In genomic region chr14:100603341-100604125, GRCh38 we compare ENCODE assay signal across 2 cellular contexts.
TF ChIP-seq lines count a peak whose summit lies in the region.

No MANE protein-coding gene starts in this region.

TF ChIP-seq in HepG2, 621 proteins besides CTCF, POLR2A, EP300 and RAD21:
- TF ChIP-seq ZBTB42 (CRISPR knock-in tag; IDR thresholded peaks at IDR 0.05) (no peak), U2AF1 (optimal IDR thresholded peaks at IDR 0.05; ENCODE audit: low read depth, low read length) (no peak), ZNF83 (CRISPR knock-in tag; IDR thresholded peaks at IDR 0.05; ENCODE audit: borderline replicate concordance) (no peak), ATF5 (CRISPR knock-in tag; IDR thresholded peaks at IDR 0.05; ENCODE audit: low read depth) (no peak), ZNF549 (CRISPR knock-in tag; IDR thresholded peaks at IDR 0.05) (no peak), ZNF660 (CRISPR knock-in tag; IDR thresholded peaks at IDR 0.05; ENCODE audit: borderline replicate concordance, low read depth) (no peak), ZNF605 (CRISPR knock-in tag; IDR thresholded peaks at IDR 0.05) (no peak), SP2 (CRISPR knock-in tag; IDR thresholded peaks at IDR 0.05) (no peak), MED13 (CRISPR knock-in tag; IDR thresholded peaks at IDR 0.05) (no peak), GTF3A (CRISPR knock-in tag; conservative IDR thresholded peaks at IDR 0.05) (no peak), ZNF232 (CRISPR knock-in tag; IDR thresholded peaks at IDR 0.05; ENCODE audit: borderline replicate concordance) (no peak)

TF ChIP-seq in WTC11, 78 proteins besides CTCF, POLR2A, EP300 and RAD21:
- TF ChIP-seq TEAD1 (CRISPR knock-in tag; IDR thresholded peaks at IDR 0.05) = no peak
- TF ChIP-seq FOXK1 (CRISPR knock-in tag; IDR thresholded peaks at IDR 0.05) = no peak
- TF ChIP-seq HMGA2 (CRISPR knock-in tag; IDR thresholded peaks at IDR 0.05) = no peak
- TF ChIP-seq, protein P1, sequence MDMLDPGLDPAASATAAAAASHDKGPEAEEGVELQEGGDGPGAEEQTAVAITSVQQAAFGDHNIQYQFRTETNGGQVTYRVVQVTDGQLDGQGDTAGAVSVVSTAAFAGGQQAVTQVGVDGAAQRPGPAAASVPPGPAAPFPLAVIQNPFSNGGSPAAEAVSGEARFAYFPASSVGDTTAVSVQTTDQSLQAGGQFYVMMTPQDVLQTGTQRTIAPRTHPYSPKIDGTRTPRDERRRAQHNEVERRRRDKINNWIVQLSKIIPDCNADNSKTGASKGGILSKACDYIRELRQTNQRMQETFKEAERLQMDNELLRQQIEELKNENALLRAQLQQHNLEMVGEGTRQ (CRISPR knock-in tag; IDR thresholded peaks at IDR 0.05) = no peak
- no peak for TF ChIP-seq ZNF263 (CRISPR knock-in tag; IDR thresholded peaks at IDR 0.05; ENCODE audit: low read depth)
- no peak for TF ChIP-seq TEAD4 (CRISPR knock-in tag; IDR thresholded peaks at IDR 0.05)
- TF ChIP-seq ZNF138 (CRISPR knock-in tag; conservative IDR thresholded peaks at IDR 0.05) = no peak
- TF ChIP-seq ATF6 (CRISPR knock-in tag; IDR thresholded peaks at IDR 0.05) = no peak
- no peak for TF ChIP-seq PRRX2 (CRISPR knock-in tag; IDR thresholded peaks at IDR 0.05)
- TF ChIP-seq, protein P2, sequence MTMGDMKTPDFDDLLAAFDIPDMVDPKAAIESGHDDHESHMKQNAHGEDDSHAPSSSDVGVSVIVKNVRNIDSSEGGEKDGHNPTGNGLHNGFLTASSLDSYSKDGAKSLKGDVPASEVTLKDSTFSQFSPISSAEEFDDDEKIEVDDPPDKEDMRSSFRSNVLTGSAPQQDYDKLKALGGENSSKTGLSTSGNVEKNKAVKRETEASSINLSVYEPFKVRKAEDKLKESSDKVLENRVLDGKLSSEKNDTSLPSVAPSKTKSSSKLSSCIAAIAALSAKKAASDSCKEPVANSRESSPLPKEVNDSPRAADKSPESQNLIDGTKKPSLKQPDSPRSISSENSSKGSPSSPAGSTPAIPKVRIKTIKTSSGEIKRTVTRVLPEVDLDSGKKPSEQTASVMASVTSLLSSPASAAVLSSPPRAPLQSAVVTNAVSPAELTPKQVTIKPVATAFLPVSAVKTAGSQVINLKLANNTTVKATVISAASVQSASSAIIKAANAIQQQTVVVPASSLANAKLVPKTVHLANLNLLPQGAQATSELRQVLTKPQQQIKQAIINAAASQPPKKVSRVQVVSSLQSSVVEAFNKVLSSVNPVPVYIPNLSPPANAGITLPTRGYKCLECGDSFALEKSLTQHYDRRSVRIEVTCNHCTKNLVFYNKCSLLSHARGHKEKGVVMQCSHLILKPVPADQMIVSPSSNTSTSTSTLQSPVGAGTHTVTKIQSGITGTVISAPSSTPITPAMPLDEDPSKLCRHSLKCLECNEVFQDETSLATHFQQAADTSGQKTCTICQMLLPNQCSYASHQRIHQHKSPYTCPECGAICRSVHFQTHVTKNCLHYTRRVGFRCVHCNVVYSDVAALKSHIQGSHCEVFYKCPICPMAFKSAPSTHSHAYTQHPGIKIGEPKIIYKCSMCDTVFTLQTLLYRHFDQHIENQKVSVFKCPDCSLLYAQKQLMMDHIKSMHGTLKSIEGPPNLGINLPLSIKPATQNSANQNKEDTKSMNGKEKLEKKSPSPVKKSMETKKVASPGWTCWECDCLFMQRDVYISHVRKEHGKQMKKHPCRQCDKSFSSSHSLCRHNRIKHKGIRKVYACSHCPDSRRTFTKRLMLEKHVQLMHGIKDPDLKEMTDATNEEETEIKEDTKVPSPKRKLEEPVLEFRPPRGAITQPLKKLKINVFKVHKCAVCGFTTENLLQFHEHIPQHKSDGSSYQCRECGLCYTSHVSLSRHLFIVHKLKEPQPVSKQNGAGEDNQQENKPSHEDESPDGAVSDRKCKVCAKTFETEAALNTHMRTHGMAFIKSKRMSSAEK (CRISPR knock-in tag; IDR thresholded peaks at IDR 0.05; ENCODE audit: borderline replicate concordance) = no peak
- no peak for TF ChIP-seq GABPB1 (CRISPR knock-in tag; IDR thresholded peaks at IDR 0.05)
- no peak for TF ChIP-seq JAZF1 (CRISPR knock-in tag; IDR thresholded peaks at IDR 0.05)
- TF ChIP-seq AFF4 (CRISPR knock-in tag; IDR thresholded peaks at IDR 0.05; ENCODE audit: borderline replicate concordance) = no peak
- TF ChIP-seq, protein P3, sequence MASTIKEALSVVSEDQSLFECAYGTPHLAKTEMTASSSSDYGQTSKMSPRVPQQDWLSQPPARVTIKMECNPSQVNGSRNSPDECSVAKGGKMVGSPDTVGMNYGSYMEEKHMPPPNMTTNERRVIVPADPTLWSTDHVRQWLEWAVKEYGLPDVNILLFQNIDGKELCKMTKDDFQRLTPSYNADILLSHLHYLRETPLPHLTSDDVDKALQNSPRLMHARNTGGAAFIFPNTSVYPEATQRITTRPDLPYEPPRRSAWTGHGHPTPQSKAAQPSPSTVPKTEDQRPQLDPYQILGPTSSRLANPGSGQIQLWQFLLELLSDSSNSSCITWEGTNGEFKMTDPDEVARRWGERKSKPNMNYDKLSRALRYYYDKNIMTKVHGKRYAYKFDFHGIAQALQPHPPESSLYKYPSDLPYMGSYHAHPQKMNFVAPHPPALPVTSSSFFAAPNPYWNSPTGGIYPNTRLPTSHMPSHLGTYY (CRISPR knock-in tag; IDR thresholded peaks at IDR 0.05) = no peak
- TF ChIP-seq OVOL2 (CRISPR knock-in tag; IDR thresholded peaks at IDR 0.05; ENCODE audit: borderline replicate concordance) = no peak
- TF ChIP-seq, protein P4, sequence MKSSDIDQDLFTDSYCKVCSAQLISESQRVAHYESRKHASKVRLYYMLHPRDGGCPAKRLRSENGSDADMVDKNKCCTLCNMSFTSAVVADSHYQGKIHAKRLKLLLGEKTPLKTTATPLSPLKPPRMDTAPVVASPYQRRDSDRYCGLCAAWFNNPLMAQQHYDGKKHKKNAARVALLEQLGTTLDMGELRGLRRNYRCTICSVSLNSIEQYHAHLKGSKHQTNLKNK (CRISPR knock-in tag; IDR thresholded peaks at IDR 0.05) = no peak
- TF ChIP-seq ZNF425 (CRISPR knock-in tag; conservative IDR thresholded peaks at IDR 0.05) = no peak
- TF ChIP-seq, protein P5, sequence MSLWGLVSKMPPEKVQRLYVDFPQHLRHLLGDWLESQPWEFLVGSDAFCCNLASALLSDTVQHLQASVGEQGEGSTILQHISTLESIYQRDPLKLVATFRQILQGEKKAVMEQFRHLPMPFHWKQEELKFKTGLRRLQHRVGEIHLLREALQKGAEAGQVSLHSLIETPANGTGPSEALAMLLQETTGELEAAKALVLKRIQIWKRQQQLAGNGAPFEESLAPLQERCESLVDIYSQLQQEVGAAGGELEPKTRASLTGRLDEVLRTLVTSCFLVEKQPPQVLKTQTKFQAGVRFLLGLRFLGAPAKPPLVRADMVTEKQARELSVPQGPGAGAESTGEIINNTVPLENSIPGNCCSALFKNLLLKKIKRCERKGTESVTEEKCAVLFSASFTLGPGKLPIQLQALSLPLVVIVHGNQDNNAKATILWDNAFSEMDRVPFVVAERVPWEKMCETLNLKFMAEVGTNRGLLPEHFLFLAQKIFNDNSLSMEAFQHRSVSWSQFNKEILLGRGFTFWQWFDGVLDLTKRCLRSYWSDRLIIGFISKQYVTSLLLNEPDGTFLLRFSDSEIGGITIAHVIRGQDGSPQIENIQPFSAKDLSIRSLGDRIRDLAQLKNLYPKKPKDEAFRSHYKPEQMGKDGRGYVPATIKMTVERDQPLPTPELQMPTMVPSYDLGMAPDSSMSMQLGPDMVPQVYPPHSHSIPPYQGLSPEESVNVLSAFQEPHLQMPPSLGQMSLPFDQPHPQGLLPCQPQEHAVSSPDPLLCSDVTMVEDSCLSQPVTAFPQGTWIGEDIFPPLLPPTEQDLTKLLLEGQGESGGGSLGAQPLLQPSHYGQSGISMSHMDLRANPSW (CRISPR knock-in tag; conservative IDR thresholded peaks at IDR 0.05; ENCODE audit: low read depth) = no peak
- TF ChIP-seq TCF7 (CRISPR knock-in tag; IDR thresholded peaks at IDR 0.05; ENCODE audit: low read depth) = no peak
